ENCODE assay signal across 28 cellular contexts in genomic region chr6:142226731-142227130, GRCh38.
"Had no signal": no experiment of that assay in that cellular context is flagged by ENCODE, and none has a peak within 500 bp of the region (broad histone marks: within the 10 kb centered on the region; RNA-seq: fewer than 3 reads in every experiment).

No MANE protein-coding gene starts in this region.

- H3K4me2 ChIP-seq: neural progenitor cell had no signal

- H3K9ac ChIP-seq: neural progenitor cell, parathyroid adenoma had no signal

- H3K36me3 Mint-ChIP-seq: natural killer cell; neural progenitor cell; stimulated activated effector memory CD8-positive, alpha-beta T cell treated with anti-CD3 and anti-CD28 coated beads, Interleukin-12 subunit alpha, Interleukin-12 subunit beta, amount 100 ng/mL, for 72 hours; stimulated activated naive B cell treated with anti-CD40 and anti-IgM and Interleukin-4, amounts not matched to agents 10 μg/mL and 1 μg/mL and 100 μg/mL, for 72 hours; type B pancreatic cell had no signal

- H3K79me2 ChIP-seq: parathyroid adenoma had no signal

- DNase-seq: natural killer cell; occipital lobe; ovary; posterior cingulate gyrus; psoas muscle; right cardiac atrium; right lobe of liver; sigmoid colon; small intestine; stimulated activated CD4-positive, alpha-beta T cell treated with anti-CD3 and anti-CD28 coated beads, Interleukin-15, amount 100 ng/mL, for 24 hours; stimulated activated CD4-positive, alpha-beta T cell treated with anti-CD3 and anti-CD28 coated beads, Interleukin-2, amount 100 ng/mL, for 24 hours; stimulated activated CD4-positive, alpha-beta T cell treated with anti-CD3 and anti-CD28 coated beads, Interleukin-2, amount 100 ng/mL, for 48 hours; stimulated activated CD4-positive, alpha-beta T cell treated with anti-CD3 and anti-CD28 coated beads, Interleukin-4, amount 100 ng/mL, for 24 hours; stimulated activated naive B cell treated with anti-CD40 and anti-IgM and Interleukin-4, amounts not matched to agents 10 μg/mL and 1 μg/mL and 100 μg/mL, for 72 hours; stimulated activated naive CD4-positive, alpha-beta T cell treated with Interleukin-2 at 50 U/mL for 16 hours; stomach; thyroid gland; upper lobe of right lung; uterus had no signal

- H3K36me3 ChIP-seq: neural progenitor cell, ovary, right lobe of liver, sigmoid colon, stomach, thoracic aorta, thyroid gland, tibial nerve, upper lobe of right lung, uterus had no signal

- H2AFZ ChIP-seq: neural progenitor cell, parathyroid adenoma had no signal

- H3K9me3 Mint-ChIP-seq: stimulated activated naive CD8-positive, alpha-beta T cell treated with anti-CD3 and anti-CD28 coated beads, Interleukin-15, Interleukin-2, amounts not matched to agents 100 ng/mL and 50 ng/mL, for 24 hours; type B pancreatic cell had no signal

- H3K27ac ChIP-seq: neural progenitor cell, ovary, parathyroid adenoma, psoas muscle, right lobe of liver, sigmoid colon, stomach, thoracic aorta, thyroid gland, tibial nerve, upper lobe of right lung, uterus had no signal

- H3K4me1 Mint-ChIP-seq: natural killer cell; nephron; neural progenitor cell; stimulated activated effector memory CD8-positive, alpha-beta T cell treated with anti-CD3 and anti-CD28 coated beads, Interleukin-12 subunit alpha, Interleukin-12 subunit beta, amount 100 ng/mL, for 72 hours; stimulated activated naive B cell treated with anti-CD40 and anti-IgM and Interleukin-4, amounts not matched to agents 10 μg/mL and 1 μg/mL and 100 μg/mL, for 72 hours had no signal

- H3K4me3 Mint-ChIP-seq: natural killer cell; nephron; neural progenitor cell; stimulated activated effector memory CD8-positive, alpha-beta T cell treated with anti-CD3 and anti-CD28 coated beads, Interleukin-12 subunit alpha, Interleukin-12 subunit beta, amount 100 ng/mL, for 72 hours; stimulated activated naive B cell treated with anti-CD40 and anti-IgM and Interleukin-4, amounts not matched to agents 10 μg/mL and 1 μg/mL and 100 μg/mL, for 72 hours; stimulated activated naive CD8-positive, alpha-beta T cell treated with anti-CD3 and anti-CD28 coated beads, Interleukin-15, Interleukin-2, amounts not matched to agents 100 ng/mL and 50 ng/mL, for 24 hours; type B pancreatic cell had no signal

- H3K4me1 ChIP-seq: neural progenitor cell, parathyroid adenoma, psoas muscle, right lobe of liver, sigmoid colon, stomach, thyroid gland, tibial nerve, upper lobe of right lung, uterus had no signal

- H3K27ac Mint-ChIP-seq: natural killer cell; nephron; neural progenitor cell; progenitor cell of endocrine pancreas; stimulated activated effector memory CD8-positive, alpha-beta T cell treated with anti-CD3 and anti-CD28 coated beads, Interleukin-12 subunit alpha, Interleukin-12 subunit beta, amount 100 ng/mL, for 72 hours; stimulated activated naive B cell treated with anti-CD40 and anti-IgM and Interleukin-4, amounts not matched to agents 10 μg/mL and 1 μg/mL and 100 μg/mL, for 72 hours; stimulated activated naive CD8-positive, alpha-beta T cell treated with anti-CD3 and anti-CD28 coated beads, Interleukin-15, Interleukin-2, amounts not matched to agents 100 ng/mL and 50 ng/mL, for 24 hours; type B pancreatic cell had no signal

- ATAC-seq: natural killer cell; psoas muscle; right cardiac atrium; right lobe of liver; stimulated activated effector memory CD8-positive, alpha-beta T cell treated with anti-CD3 and anti-CD28 coated beads, Interleukin-12 subunit alpha, Interleukin-12 subunit beta, amount 100 ng/mL, for 72 hours; stimulated activated naive B cell treated with anti-CD40 and anti-IgM and Interleukin-4, amounts not matched to agents 10 μg/mL and 1 μg/mL and 100 μg/mL, for 72 hours; upper lobe of right lung had no signal

- H3K9me3 ChIP-seq: ovary, right lobe of liver, thoracic aorta, thyroid gland, upper lobe of right lung, uterus had no signal

- H3K27me3 ChIP-seq: neural progenitor cell, ovary, right lobe of liver, sigmoid colon, stomach, thyroid gland, tibial nerve, upper lobe of right lung, uterus had no signal

- H3K4me3 ChIP-seq: neural progenitor cell, ovary, psoas muscle, right lobe of liver, sigmoid colon, stomach, thoracic aorta, thyroid gland, tibial nerve, upper lobe of right lung, uterus had no signal

- H3K27me3 Mint-ChIP-seq: progenitor cell of endocrine pancreas; stimulated activated naive B cell treated with anti-CD40 and anti-IgM and Interleukin-4, amounts not matched to agents 10 μg/mL and 1 μg/mL and 100 μg/mL, for 72 hours; stimulated activated naive CD8-positive, alpha-beta T cell treated with anti-CD3 and anti-CD28 coated beads, Interleukin-15, Interleukin-2, amounts not matched to agents 100 ng/mL and 50 ng/mL, for 24 hours; type B pancreatic cell had no signal
